ENCODE assay signal across 15 cellular contexts in genomic region chr13:40161931-40162330, GRCh38.
"Had no signal": no experiment of that assay in that cellular context is flagged by ENCODE, and none has a peak within 500 bp of the region (broad histone marks: within the 10 kb centered on the region; RNA-seq: fewer than 3 reads in every experiment).

No MANE protein-coding gene starts in this region.

- H3K4me3 Mint-ChIP-seq: activated naive CD8-positive, alpha-beta T cell treated with anti-CD3 and anti-CD28 coated beads, Interleukin-2, amount 10 ng/mL, durations not matched to agents 7 days and 5 days; activated T-helper 1 cell treated with anti-CD3 and anti-CD28 coated beads, Interleukin-12 subunit alpha, Interleukin-12 subunit beta, Interleukin-2, Interleukin-4 antibody, amounts not matched to agents 30 ng/mL and 10 ng/mL and 1 ng/mL, durations not matched to agents 14 hours and 24 hours and 36 hours; naive thymus-derived CD8-positive, alpha-beta T cell; stimulated activated naive CD8-positive, alpha-beta T cell treated with anti-CD3 and anti-CD28 coated beads, Interleukin-15, Interleukin-2, amounts not matched to agents 100 ng/mL and 50 ng/mL, for 24 hours; WTC11 had no signal

- H3K36me3 ChIP-seq: brain microvascular endothelial cell, esophagus squamous epithelium, upper lobe of right lung had no signal

- H3K4me3 ChIP-seq: esophagus squamous epithelium, upper lobe of right lung had no signal

- H3K27me3 ChIP-seq: brain microvascular endothelial cell, esophagus squamous epithelium, upper lobe of right lung had no signal

- H3K27ac ChIP-seq: brain microvascular endothelial cell, esophagus squamous epithelium, upper lobe of right lung had no signal

- DNase-seq: activated CD4-positive, alpha-beta T cell treated with anti-CD3 and anti-CD28 coated beads for 48 hours; activated CD8-positive, alpha-beta memory T cell treated with anti-CD3 and anti-CD28 coated beads for 24 hours; activated naive CD4-positive, alpha-beta T cell; activated naive CD8-positive, alpha-beta T cell treated with anti-CD3 and anti-CD28 coated beads, Interleukin-2, amount 10 ng/mL, durations not matched to agents 7 days and 5 days; brain microvascular endothelial cell; cortex of kidney; effector CD4-positive, alpha-beta T cell; esophagus squamous epithelium; naive thymus-derived CD8-positive, alpha-beta T cell; stimulated activated CD4-positive, alpha-beta T cell treated with anti-CD3 and anti-CD28 coated beads, Interleukin-4, amount 100 ng/mL, for 24 hours; T-helper 2 cell; upper lobe of right lung had no signal

- H3K4me1 ChIP-seq: esophagus squamous epithelium, upper lobe of right lung had no signal

- H3K27me3 Mint-ChIP-seq: activated naive CD8-positive, alpha-beta T cell treated with anti-CD3 and anti-CD28 coated beads, Interleukin-2, amount 10 ng/mL, durations not matched to agents 7 days and 5 days; naive thymus-derived CD8-positive, alpha-beta T cell; stimulated activated naive CD8-positive, alpha-beta T cell treated with anti-CD3 and anti-CD28 coated beads, Interleukin-15, Interleukin-2, amounts not matched to agents 100 ng/mL and 50 ng/mL, for 24 hours had no signal

- H3K9me3 ChIP-seq: esophagus squamous epithelium, upper lobe of right lung had no signal

- H3K27ac Mint-ChIP-seq: activated naive CD8-positive, alpha-beta T cell treated with anti-CD3 and anti-CD28 coated beads, Interleukin-2, amount 10 ng/mL, durations not matched to agents 7 days and 5 days; activated T-helper 1 cell treated with anti-CD3 and anti-CD28 coated beads, Interleukin-12 subunit alpha, Interleukin-12 subunit beta, Interleukin-2, Interleukin-4 antibody, amounts not matched to agents 30 ng/mL and 10 ng/mL and 1 ng/mL, durations not matched to agents 14 hours and 24 hours and 36 hours; WTC11 had no signal

- H3K36me3 Mint-ChIP-seq: activated naive CD8-positive, alpha-beta T cell treated with anti-CD3 and anti-CD28 coated beads, Interleukin-2, amount 10 ng/mL, durations not matched to agents 7 days and 5 days; naive thymus-derived CD8-positive, alpha-beta T cell; WTC11 had no signal

- H3K9me3 Mint-ChIP-seq: activated naive CD8-positive, alpha-beta T cell treated with anti-CD3 and anti-CD28 coated beads, Interleukin-2, amount 10 ng/mL, durations not matched to agents 7 days and 5 days; activated T-helper 1 cell treated with anti-CD3 and anti-CD28 coated beads, Interleukin-12 subunit alpha, Interleukin-12 subunit beta, Interleukin-2, Interleukin-4 antibody, amounts not matched to agents 30 ng/mL and 10 ng/mL and 1 ng/mL, durations not matched to agents 14 hours and 24 hours and 36 hours; naive thymus-derived CD8-positive, alpha-beta T cell; stimulated activated naive CD8-positive, alpha-beta T cell treated with anti-CD3 and anti-CD28 coated beads, Interleukin-15, Interleukin-2, amounts not matched to agents 100 ng/mL and 50 ng/mL, for 24 hours; WTC11 had no signal

- ATAC-seq: naive thymus-derived CD8-positive, alpha-beta T cell; upper lobe of right lung; WTC11 had no signal
